ENCODE assay signal across 8 cellular contexts in the genomic region with DNA sequence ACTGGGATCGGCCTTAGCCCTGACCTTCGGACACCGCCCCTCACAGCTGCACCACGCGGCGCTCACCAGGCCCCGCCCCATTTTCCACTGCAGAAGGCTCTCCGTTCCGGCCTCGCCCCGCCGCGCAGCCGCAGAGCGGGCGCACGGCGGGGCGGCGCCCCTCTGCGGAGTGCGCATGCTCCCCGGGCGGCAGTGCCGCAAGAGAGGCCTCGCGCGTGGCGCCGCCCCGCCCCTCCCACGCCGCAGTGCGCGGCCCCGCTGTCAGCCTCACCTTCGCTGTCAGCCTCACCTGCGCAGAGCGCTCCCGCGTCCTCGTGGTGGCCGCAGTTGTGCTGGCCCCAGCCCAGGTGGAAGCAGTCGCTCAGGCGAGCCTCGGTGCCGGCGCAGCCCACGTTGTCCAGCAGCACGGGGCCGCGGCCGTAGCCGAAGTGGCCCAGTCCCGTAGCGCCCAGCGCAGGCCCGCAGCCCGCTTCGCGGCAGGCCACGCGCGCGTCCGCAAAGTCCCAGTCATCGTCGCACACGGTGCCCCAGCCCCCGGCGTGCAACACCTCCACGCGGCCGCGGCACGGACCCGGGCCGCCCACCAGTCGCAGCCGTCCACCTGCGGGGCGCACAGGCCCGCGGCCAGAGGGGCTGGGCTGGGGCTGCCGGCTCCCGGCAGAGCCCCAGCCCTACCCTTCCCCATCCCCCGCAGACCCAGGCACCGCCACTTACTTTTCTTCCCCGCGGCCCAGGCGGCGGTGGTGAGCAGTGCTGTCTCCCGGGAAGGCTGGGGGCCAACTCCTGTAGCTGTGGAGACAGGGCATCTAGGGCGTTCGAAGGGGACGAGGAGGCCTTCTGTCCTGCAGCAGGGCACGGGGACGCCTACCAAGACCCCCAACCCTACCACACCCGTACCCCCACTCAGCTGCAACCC. TPM values are rescaled to one million over a fixed set of nuclear protein-coding genes. Genes with fewer than 3 reads are reported as not detected.
DNase-seq lines count a peak whose midpoint lies in the region; ATAC-seq and TF ChIP-seq lines count a peak whose summit lies in the region.

No MANE protein-coding gene starts in this region.

- no peaks in the 10 kb centered on the region for H3K27me3 Mint-ChIP-seq in activated naive CD8-positive, alpha-beta T cell treated with anti-CD3 and anti-CD28 coated beads, Interleukin-2, amount 10 ng/mL, durations not matched to agents 7 days and 5 days
- H3K27me3 Mint-ChIP-seq in type B pancreatic cell = no peaks in the 10 kb centered on the region

- no peak for TF ChIP-seq CTCF in GM12864 (IDR thresholded peaks at IDR 0.05; ENCODE audit: low read depth, low read length, missing control alignments)
- no peak for TF ChIP-seq CTCF in type B pancreatic cell (conservative IDR thresholded peaks at IDR 0.05)

- intact Hi-C loops in cardiac septum (cut with DNase I) (no loop called here), posterior cingulate gyrus (cut with DNase I) (loop anchor here (1.0 kb wide), 1 partner anchor 35 kb away; the partner anchor contains the start of gene YWHAG)

- POLR2A ChIA-PET in activated naive CD8-positive, alpha-beta T cell treated with anti-CD3 and anti-CD28 coated beads, Interleukin-2, amount 10 ng/mL, durations not matched to agents 7 days and 5 days (lab: Charles Lee) = interaction anchor here (0.6 to 1.7 kb wide), 6 partner anchors 25 to 75 kb away, joined by 3 to 10 read pairs (median 4); partner anchors contain the start of gene YWHAG

- peaks cover 15% of the 10 kb centered on the region for H3K4me1 Mint-ChIP-seq in activated naive CD8-positive, alpha-beta T cell treated with anti-CD3 and anti-CD28 coated beads, Interleukin-2, amount 10 ng/mL, durations not matched to agents 7 days and 5 days
- H3K4me1 Mint-ChIP-seq in type B pancreatic cell (ENCODE audit: unreplicated experiment) = peaks cover 5% of the 10 kb centered on the region

- H3K27ac Mint-ChIP-seq in activated naive CD8-positive, alpha-beta T cell treated with anti-CD3 and anti-CD28 coated beads, Interleukin-2, amount 10 ng/mL, durations not matched to agents 7 days and 5 days = peak overlapping the region; percentile 98
- peak overlapping the region; percentile 92 for H3K27ac Mint-ChIP-seq in type B pancreatic cell

- peak; percentile 76 for DNase-seq in GM12864 (ENCODE audit: low read depth)
- peak; percentile 86 for DNase-seq in NCI-H1048 (lab: John Stamatoyannopoulos, UW)
- DNase-seq in SKM-1 treated with dmso at 0.1 percent for 144 hours (lab: John Stamatoyannopoulos, UW; ENCODE audit: unreplicated experiment) = peak; percentile 87
- DNase-seq in activated naive CD8-positive, alpha-beta T cell treated with anti-CD3 and anti-CD28 coated beads, Interleukin-2, amount 10 ng/mL, durations not matched to agents 7 days and 5 days = peak; percentile 97
- peak; percentile 97 for DNase-seq in cardiac septum (ENCODE audit: low spot score)
- DNase-seq in posterior cingulate gyrus = peak; percentile 77 to 98 (median 88)
- peak; percentile 91 for DNase-seq in type B pancreatic cell (ENCODE audit: extremely low spot score, unreplicated experiment)

- no peaks in the 10 kb centered on the region for H3K9me3 Mint-ChIP-seq in activated naive CD8-positive, alpha-beta T cell treated with anti-CD3 and anti-CD28 coated beads, Interleukin-2, amount 10 ng/mL, durations not matched to agents 7 days and 5 days
- H3K9me3 Mint-ChIP-seq in type B pancreatic cell = no peaks in the 10 kb centered on the region

- peak; percentile 90 for ATAC-seq in HG02610 (IDR thresholded peaks at IDR 0.05; ENCODE audit: unreplicated experiment)
- peak; percentile 86 for ATAC-seq in activated naive CD8-positive, alpha-beta T cell treated with anti-CD3 and anti-CD28 coated beads, Interleukin-2, amount 10 ng/mL, durations not matched to agents 7 days and 5 days (ENCODE audit: low read depth)

- peak overlapping the region; percentile 87 for H3K4me3 Mint-ChIP-seq in activated naive CD8-positive, alpha-beta T cell treated with anti-CD3 and anti-CD28 coated beads, Interleukin-2, amount 10 ng/mL, durations not matched to agents 7 days and 5 days
- peak overlapping the region; percentile 91 for H3K4me3 Mint-ChIP-seq in type B pancreatic cell

- peak overlapping the region; percentile 56 for H3K4me3 ChIP-seq in GM12864 (ENCODE audit: low read depth, low read length)

- H3K36me3 Mint-ChIP-seq in activated naive CD8-positive, alpha-beta T cell treated with anti-CD3 and anti-CD28 coated beads, Interleukin-2, amount 10 ng/mL, durations not matched to agents 7 days and 5 days = no peaks in the 10 kb centered on the region
- no peaks in the 10 kb centered on the region for H3K36me3 Mint-ChIP-seq in type B pancreatic cell

RNA-seq across cellular contexts. Expression of gene SSC4D, which starts 16.1 kb away (rescaled TPM):
- total RNA-seq in activated naive CD8-positive, alpha-beta T cell treated with anti-CD3 and anti-CD28 coated beads, Interleukin-2, amount 10 ng/mL, durations not matched to agents 7 days and 5 days = under 1 TPM; 0.34 to 0.42 TPM
- 0.51 TPM for total RNA-seq in cardiac septum
- total RNA-seq in type B pancreatic cell (ENCODE audit: low replicate concordance) = 1.7 and 4.9 TPM in 2 replicates

RNA-seq across cellular contexts. Expression of gene ZP3, which starts 31.4 kb away (rescaled TPM):
- 1 to 10 TPM in 1 of 2 experiments, under 1 TPM in 1; 0.80 to 1.3 TPM for total RNA-seq in activated naive CD8-positive, alpha-beta T cell treated with anti-CD3 and anti-CD28 coated beads, Interleukin-2, amount 10 ng/mL, durations not matched to agents 7 days and 5 days
- not detected for total RNA-seq in cardiac septum
- not detected in 2 replicates for total RNA-seq in type B pancreatic cell (ENCODE audit: low replicate concordance)

RNA-seq across cellular contexts. Expression of gene YWHAG, which starts 34.6 kb away (rescaled TPM):
- total RNA-seq in activated naive CD8-positive, alpha-beta T cell treated with anti-CD3 and anti-CD28 coated beads, Interleukin-2, amount 10 ng/mL, durations not matched to agents 7 days and 5 days = 10 to 100 TPM; 62.7 to 66.5 TPM
- total RNA-seq in cardiac septum (183 TPM), type B pancreatic cell (ENCODE audit: low replicate concordance) (140 TPM in 2 replicates)

Comparison
In these comparisons a context has a peak if more than half of its experiments do, and no peak if none do; other contexts are left out.
1. Peak in every context shown above with its lines: DNase-seq, ATAC-seq and H3K4me3 ChIP-seq.